ENCODE assay signal across 30 cellular contexts in the genomic region with DNA sequence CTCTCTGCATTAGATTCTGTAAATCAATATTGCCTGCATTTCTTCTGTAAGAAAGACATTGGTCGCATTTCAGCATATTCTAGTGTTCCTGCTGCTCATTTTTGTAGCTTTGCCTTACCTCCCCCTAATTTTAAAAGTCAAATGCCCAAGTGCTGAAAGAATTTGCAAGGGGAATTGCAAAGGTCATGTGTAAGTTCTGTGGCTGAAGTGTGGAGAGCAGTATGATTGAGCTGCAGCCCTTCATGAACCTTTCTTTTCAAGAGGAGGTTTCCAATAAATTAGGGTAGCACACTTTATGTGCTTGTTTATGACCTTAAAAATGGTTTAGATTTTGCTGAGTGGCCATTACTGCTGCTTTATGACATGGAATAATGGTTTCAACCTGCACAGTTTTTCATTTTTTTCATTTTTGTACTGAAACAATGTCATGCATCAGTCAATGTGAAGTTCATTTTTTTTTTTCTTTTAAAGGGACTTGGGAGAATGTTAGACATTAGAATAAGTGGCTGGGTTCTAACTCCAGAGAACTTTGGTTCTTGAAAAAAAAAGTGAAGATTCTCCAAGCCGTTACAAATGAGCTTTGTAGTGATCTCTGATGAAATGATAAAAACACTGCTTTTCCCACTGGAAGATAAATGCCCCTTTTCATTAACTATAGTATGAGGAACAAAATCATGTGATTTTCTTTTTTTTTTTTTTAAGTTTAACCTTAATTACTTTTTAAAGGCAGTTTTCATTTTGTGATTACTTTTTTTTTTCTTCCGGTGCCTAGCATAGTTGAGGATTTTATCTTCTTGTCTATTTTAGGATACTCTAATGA.
DNase-seq lines count a peak whose midpoint lies in the region; ATAC-seq, FAIRE-seq and TF ChIP-seq lines count a peak whose summit lies in the region.
"Had no signal": no experiment of that assay in that cellular context is flagged by ENCODE, and none has a peak within 500 bp of the region (broad histone marks: within the 10 kb centered on the region; RNA-seq: fewer than 3 reads in every experiment).

No MANE protein-coding gene starts in this region.

- H3K4me3 ChIP-seq in WI38 (ENCODE audit: low read depth, low read length) (peak overlapping the region; percentile 50), smooth muscle cell (no peak overlapping the region)
- H3K4me3 ChIP-seq: HAP-1, left lung, stomach, transverse colon had no signal

- peak; percentile 61 for FAIRE-seq in frontal cortex (lab: Jason Lieb, UNC)

- peaks cover 38% of the 10 kb centered on the region for H3K4me1 Mint-ChIP-seq in HFFc6 (ENCODE audit: low read depth)
- H3K4me1 Mint-ChIP-seq: activated B cell treated with CpG ODN at 0.5 μM for 24 hours; B cell; CD8-positive, alpha-beta memory T cell; immature natural killer cell; natural killer cell had no signal

- peaks cover 21% of the 10 kb centered on the region for H3K36me3 Mint-ChIP-seq in HFFc6 (ENCODE audit: low read depth)
- H3K36me3 Mint-ChIP-seq: activated naive CD8-positive, alpha-beta T cell; CD8-positive, alpha-beta memory T cell; immature natural killer cell; natural killer cell had no signal

- no peak for DNase-seq in HFFc6
- DNase-seq in frontal cortex (ENCODE audit: low spot score in 2 of 2), result no peak
- DNase-seq in smooth muscle cell (lab: John Stamatoyannopoulos, UW; ENCODE audit: unreplicated experiment), result no peak
- DNase-seq in kidney tubule cell (ENCODE audit: low spot score), result no peak
- no peak for DNase-seq in NCI-H146 (lab: John Stamatoyannopoulos, UW)
- DNase-seq: activated B cell treated with CpG ODN at 0.5 μM for 24 hours; activated CD4-positive, alpha-beta T cell treated with anti-CD3 and anti-CD28 coated beads, Interleukin-2, amount 50 U/mL, for 4 hours; activated CD8-positive, alpha-beta memory T cell treated with anti-CD3 and anti-CD28 coated beads, Interleukin-2, amount 50 U/mL, for 4 hours; CD8-positive, alpha-beta memory T cell; cerebellar nuclear complex; DMS79; hippocampal formation; immature natural killer cell; left lung; natural killer cell; NCI-H2081; NCI-H446; NCI-H82; stimulated activated CD8-positive, alpha-beta memory T cell treated with anti-CD3 and anti-CD28 coated beads, Interleukin-4, amount 100 ng/mL, for 48 hours; stomach; SW 1271; T1000; transverse colon had no signal

- peaks cover 3% of the 10 kb centered on the region for H3K36me3 ChIP-seq in smooth muscle cell (ENCODE audit: low read depth)
- H3K36me3 ChIP-seq: HAP-1, left lung, stomach, transverse colon had no signal

- H3K9ac ChIP-seq in smooth muscle cell (ENCODE audit: low read depth), result no peak overlapping the region
- H3K9ac ChIP-seq: parathyroid adenoma had no signal

- peaks cover 20% of the 10 kb centered on the region for H3K9me3 Mint-ChIP-seq in HFFc6

- H3F3A ChIP-seq in smooth muscle cell (ENCODE audit: low read depth), result no peaks in the 10 kb centered on the region

- H3K27me3 ChIP-seq in smooth muscle cell (ENCODE audit: low read depth), result no peaks in the 10 kb centered on the region
- H3K27me3 ChIP-seq: left lung, stomach, transverse colon had no signal

- WGBS in smooth muscle cell (ENCODE audit: low lambda C conversion rate), result 81% methylated on average over 3 of the region's 3 CpGs

- peak overlapping the region; percentile 76 for H3K27ac Mint-ChIP-seq in HFFc6
- H3K27ac Mint-ChIP-seq: activated B cell treated with CpG ODN at 0.5 μM for 24 hours; activated naive CD8-positive, alpha-beta T cell; B cell; CD8-positive, alpha-beta memory T cell; immature natural killer cell; natural killer cell had no signal

- H4K20me1 ChIP-seq in smooth muscle cell (ENCODE audit: low read depth), result no peaks in the 10 kb centered on the region

- no peaks in the 10 kb centered on the region for H3K79me2 ChIP-seq in smooth muscle cell (ENCODE audit: low read depth)
- H3K79me2 ChIP-seq: parathyroid adenoma had no signal

- peak overlapping the region; percentile 68 for H3K4me3 Mint-ChIP-seq in HFFc6
- H3K4me3 Mint-ChIP-seq: activated B cell treated with CpG ODN at 0.5 μM for 24 hours; activated naive CD8-positive, alpha-beta T cell; B cell; CD8-positive, alpha-beta memory T cell; immature natural killer cell; natural killer cell had no signal

- no peak overlapping the region for H2AFZ ChIP-seq in smooth muscle cell (ENCODE audit: low read depth)
- H2AFZ ChIP-seq: parathyroid adenoma had no signal

- no peak for ATAC-seq in HG03432 (IDR thresholded peaks at IDR 0.05; ENCODE audit: unreplicated experiment)
- ATAC-seq: natural killer cell, sciatic nerve had no signal

- peak overlapping the region; percentile 71 for H3K4me2 ChIP-seq in smooth muscle cell

- no peaks in the 10 kb centered on the region for H3K4me1 ChIP-seq in smooth muscle cell (ENCODE audit: low read depth)
- H3K4me1 ChIP-seq: HAP-1 had no signal

- TF ChIP-seq CTCF in HFFc6 (IDR thresholded peaks at IDR 0.05) (no peak), WI38 (IDR thresholded peaks at IDR 0.05; ENCODE audit: low read depth, low read length) (no peak), smooth muscle cell (IDR thresholded peaks at IDR 0.05; ENCODE audit: borderline replicate concordance, insufficient read depth, poor library complexity, severe bottlenecking) (no peak)

- peak overlapping the region; percentile 30 for H3K27ac ChIP-seq in smooth muscle cell (ENCODE audit: low read depth)
- H3K27ac ChIP-seq: left lung, parathyroid adenoma, stomach, transverse colon had no signal

- peaks cover 3% of the 10 kb centered on the region; the same call in 1 of the 2 replicates for H3K27me3 Mint-ChIP-seq in HFFc6 (ENCODE audit: insufficient read depth)

- H3K9me3 ChIP-seq in smooth muscle cell (replicated peaks; ENCODE audit: low read depth), result no peaks in the 10 kb centered on the region
- H3K9me3 ChIP-seq: HAP-1 had no signal
